Comparison of ENCODE assay signal across 21 cellular contexts in genomic region chr2:240985881-240986786, GRCh38. TPM values are rescaled to one million over a fixed set of nuclear protein-coding genes. Genes with fewer than 3 reads are reported as not detected.
A peak's percentile ranks its signal among the peaks of the same experiment; 100 is the strongest.
DNase-seq lines count a peak whose midpoint lies in the region; ATAC-seq and TF ChIP-seq lines count a peak whose summit lies in the region.
"Had no signal": no experiment of that assay in that cellular context is flagged by ENCODE, and none has a peak within 500 bp of the region (broad histone marks: within the 10 kb centered on the region; RNA-seq: fewer than 3 reads in every experiment).

No MANE protein-coding gene starts in this region.

- no peak overlapping the region for H2BK5ac ChIP-seq in IMR-90 (ENCODE audit: low read depth, low read length, poor library complexity, severe bottlenecking)

- intact Hi-C loops in IMR-90 (cut with micrococcal nuclease) = no loop called here
- intact Hi-C loops in body of pancreas (cut with DNase I) = no loop called here
- intact Hi-C loops in gastrocnemius medialis (cut with DNase I; ENCODE audit: low total_unique reads) = no loop called here

- peak overlapping the region; percentile 67 for H2BK120ac ChIP-seq in IMR-90 (ENCODE audit: low read depth, low read length)

- H4K8ac ChIP-seq in IMR-90 (ENCODE audit: low read depth in 2 of 2, low read length in 2 of 2) = no peak overlapping the region

- peak overlapping the region; percentile 72 for H3K4ac ChIP-seq in IMR-90 (ENCODE audit: low read depth, low read length)

- CTCF ChIA-PET in IMR-90 (lab: Yijun Ruan, JAX) = no interaction called here
- CTCF ChIA-PET in HEK293T (lab: Yijun Ruan, JAX) = no interaction called here

- no peak overlapping the region for H2BK15ac ChIP-seq in IMR-90 (ENCODE audit: low read depth, low read length)

- H3K14ac ChIP-seq in IMR-90 (replicated peaks; ENCODE audit: low read depth, low read length) = no peak overlapping the region

- no TSS peak for BruUV-seq in IMR-90 (replicated peaks; lab: Mats Ljungman, UMichigan)

- POLR2A ChIA-PET in IMR-90 (lab: Charles Lee; ENCODE audit: unreplicated experiment) = no interaction called here
- POLR2A ChIA-PET in HEK293T (lab: Yijun Ruan, JAX) = no interaction called here

- H3K27ac ChIP-seq in IMR-90 (ENCODE audit: insufficient read depth, low read length) (peak overlapping the region; percentile 34; the same call in 1 of the 2 replicates), body of pancreas (peak overlapping the region in 3 of 4 donors; percentile 55 to 74 (median 72)), liver (ENCODE audit: low read depth in 1 of 2, low read length in 2 of 2) (peak overlapping the region; percentile 70 to 82), gastrocnemius medialis (no peak overlapping the region)
- H3K27ac ChIP-seq: HL-60 had no signal

- H3K27me3 ChIP-seq in IMR-90 (ENCODE audit: control insufficient read depth, insufficient read depth, low read length) (peaks cover 7% of the 10 kb centered on the region; the same call in 1 of the 2 replicates), body of pancreas (no peaks in the 10 kb centered on the region), liver (ENCODE audit: control insufficient read depth in 4 of 4, insufficient read depth in 4 of 4, low read length in 3 of 4) (no peaks in the 10 kb centered on the region), gastrocnemius medialis (no peaks in the 10 kb centered on the region)

- H2AK9ac ChIP-seq in IMR-90 (replicated peaks; ENCODE audit: low read depth, low read length, poor library complexity) = no peak overlapping the region

- no peak overlapping the region for H3K56ac ChIP-seq in IMR-90 (ENCODE audit: extremely low read depth, insufficient read depth, low read length)

- H3K9me3 ChIP-seq in IMR-90 (ENCODE audit: control insufficient read depth, insufficient read depth, low read length) (peaks cover 11% of the 10 kb centered on the region), body of pancreas (no peaks in the 10 kb centered on the region), liver (ENCODE audit: control insufficient read depth in 4 of 4, low read length in 3 of 4) (no peaks in the 10 kb centered on the region), gastrocnemius medialis (no peaks in the 10 kb centered on the region)
- H3K9me3 ChIP-seq: thoracic aorta had no signal

- H3K9ac ChIP-seq in IMR-90 (ENCODE audit: low read depth, low read length) (no peak overlapping the region), liver (ENCODE audit: low read depth in 1 of 2, low read length in 2 of 2) (no peak overlapping the region)

- in situ Hi-C loops in IMR-90 (cut with MboI; ENCODE audit: low sequenced_read_pairs) = loop anchor here (5.0 kb wide), 1 partner anchor 69 kb away; no protein-coding TSS in a partner anchor
- in situ Hi-C loops in gastrocnemius medialis (cut with MboI; ENCODE audit: low sequenced_read_pairs in 4 of 4) = no loop called here

- WGBS in IMR-90 (ENCODE audit: extremely low coverage in 2 of 2, insufficient read length in 1 of 2), 2 experiments = 100% methylated on average over 3 of the region's 20 CpGs; no CpG with 5 or more reads in 1 of the 2 experiments
- WGBS in body of pancreas, 2 donors = 70 to 73% methylated on average over 4 to 19 of the region's 20 CpGs
- 42% methylated on average over 20 of the region's 20 CpGs for WGBS in liver

- no peaks in the 10 kb centered on the region for H3K79me1 ChIP-seq in IMR-90 (ENCODE audit: low read depth in 1 of 2, low read length in 2 of 2)

- H4K5ac ChIP-seq in IMR-90 (ENCODE audit: low read depth, low read length) = peak overlapping the region; percentile 5; the same call in 1 of the 2 replicates

- H3K4me1 ChIP-seq in IMR-90 (ENCODE audit: control insufficient read depth, insufficient read depth, low read length) (peaks cover 15% of the 10 kb centered on the region), body of pancreas (peaks cover 30% of the 10 kb centered on the region), liver (ENCODE audit: control insufficient read depth in 4 of 4, insufficient read depth in 4 of 4, low read length in 3 of 4) (peaks cover 28 to 67% (median 55%) of the 10 kb centered on the region in 4 donors), gastrocnemius medialis (peaks cover 19 to 24% of the 10 kb centered on the region in 2 donors)

- TF ChIP-seq CTCF in IMR-90 (conservative IDR thresholded peaks at IDR 0.05; ENCODE audit: low read depth, low read length) = no peak
- no peak for TF ChIP-seq CTCF in body of pancreas (IDR thresholded peaks at IDR 0.05)
- TF ChIP-seq CTCF in liver (IDR thresholded peaks at IDR 0.05; ENCODE audit: low read depth, low read length, missing input control) = no peak
- no peak for TF ChIP-seq CTCF in gastrocnemius medialis (IDR thresholded peaks at IDR 0.05 in 4 of 5, conservative IDR thresholded peaks at IDR 0.05 in 1 of 5)

- H2AFZ ChIP-seq in IMR-90 (replicated peaks; ENCODE audit: low read length, poor library complexity) = no peak overlapping the region

- no peak for TF ChIP-seq RAD21 in IMR-90 (IDR thresholded peaks at IDR 0.05; ENCODE audit: low read length)
- no peak for TF ChIP-seq RAD21 in liver (IDR thresholded peaks at IDR 0.05)

- peak overlapping the region; percentile 0 for H2BK20ac ChIP-seq in IMR-90 (ENCODE audit: low read depth, low read length)

- ATAC-seq in IMR-90 (ENCODE audit: low read depth) (no peak), body of pancreas (no peak), gastrocnemius medialis (no peak), GM18867 (IDR thresholded peaks at IDR 0.05; ENCODE audit: unreplicated experiment) (no peak), HG02852 (IDR thresholded peaks at IDR 0.05; ENCODE audit: unreplicated experiment) (no peak)
- ATAC-seq: esophagus mucosa had no signal

- DNase-seq in IMR-90 (no peak), body of pancreas (peak; percentile 1 to 10 (median 6)), gastrocnemius medialis (peak; percentile 1 to 14), HEK293T (ENCODE audit: extremely low spot score) (no peak), COLO829 (ENCODE audit: low spot score) (no peak)
- DNase-seq: activated CD4-positive, alpha-beta T cell treated with anti-CD3 and anti-CD28 coated beads for 48 hours; activated naive CD4-positive, alpha-beta T cell; DMS53; immature natural killer cell; KG1; NCI-H1092; NCI-H526; occipital lobe; OCI-M1; small intestine had no signal

- no peak overlapping the region for H3K23ac ChIP-seq in IMR-90 (ENCODE audit: low read depth, low read length)

- H3K4me2 ChIP-seq in IMR-90 (ENCODE audit: low read depth, low read length) = no peak overlapping the region

- H3K9me1 ChIP-seq in IMR-90 (ENCODE audit: insufficient read depth, low read length) = no peaks in the 10 kb centered on the region

- peak overlapping the region; percentile 36; the same call in 1 of the 2 replicates for H2AK5ac ChIP-seq in IMR-90 (ENCODE audit: low read depth, low read length)

- H4K91ac ChIP-seq in IMR-90 (ENCODE audit: insufficient read depth, low read depth, low read length) = peak overlapping the region; percentile 67; the same call in 1 of the 2 replicates

- H3K4me3 ChIP-seq in IMR-90 (ENCODE audit: insufficient read depth, low read depth, low read length) = no peak overlapping the region
- H3K4me3 ChIP-seq in body of pancreas = no peak overlapping the region
- H3K4me3 ChIP-seq in liver (ENCODE audit: low read depth in 1 of 3, low read length in 3 of 3) = peak overlapping the region in 2 of 3 donors; percentile 57 to 59
- H3K4me3 ChIP-seq in gastrocnemius medialis = no peak overlapping the region

- dilution Hi-C loops in IMR-90 (cut with HindIII; ENCODE audit: low sequenced_read_pairs, unreplicated experiment) = no loop called here

- peak overlapping the region; percentile 26; the same call in 1 of the 2 replicates for H3K18ac ChIP-seq in IMR-90 (ENCODE audit: low read depth, low read length)

- H4K20me1 ChIP-seq in IMR-90 (ENCODE audit: insufficient read depth, low read length) = no peaks in the 10 kb centered on the region

- no peak for TF ChIP-seq POLR2A in IMR-90 (IDR thresholded peaks at IDR 0.05; ENCODE audit: low read depth, low read length)
- no peak for TF ChIP-seq POLR2A in body of pancreas (IDR thresholded peaks at IDR 0.05)
- no peak for TF ChIP-seq POLR2A in gastrocnemius medialis (IDR thresholded peaks at IDR 0.05)

- no peaks in the 10 kb centered on the region for H3K36me3 ChIP-seq in IMR-90 (ENCODE audit: control insufficient read depth, insufficient read depth, low read length)
- H3K36me3 ChIP-seq in body of pancreas (replicated peaks in 1 of 2; ENCODE audit: insufficient read depth in 1 of 2, low read depth in 2 of 2) = no peaks in the 10 kb centered on the region
- H3K36me3 ChIP-seq in liver (ENCODE audit: control insufficient read depth in 4 of 4, insufficient read depth in 3 of 4, low read depth in 1 of 4, low read length in 3 of 4) = no peaks in the 10 kb centered on the region
- no peaks in the 10 kb centered on the region for H3K36me3 ChIP-seq in gastrocnemius medialis
- H3K36me3 ChIP-seq: thoracic aorta had no signal

TF ChIP-seq in IMR-90, 13 proteins besides CTCF, POLR2A, EP300 and RAD21:
- TF ChIP-seq NFE2L2 (IDR thresholded peaks at IDR 0.05; ENCODE audit: low read depth, low read length) (no peak), MAFK (IDR thresholded peaks at IDR 0.05; ENCODE audit: low read depth, low read length) (no peak), CHD1 (IDR thresholded peaks at IDR 0.05; ENCODE audit: low read depth, low read length) (no peak), MXI1 (IDR thresholded peaks at IDR 0.05; ENCODE audit: borderline replicate concordance, low read depth, low read length) (no peak)

TF ChIP-seq in liver, 16 proteins besides CTCF, POLR2A, EP300 and RAD21 (continues in another document):
- TF ChIP-seq MAX (IDR thresholded peaks at IDR 0.05) (no peak), SP1 (IDR thresholded peaks at IDR 0.05) (peak; percentile 56), TAF1 (conservative IDR thresholded peaks at IDR 0.05) (peak; percentile 79), JUND (IDR thresholded peaks at IDR 0.05) (no peak), YY1 (IDR thresholded peaks at IDR 0.05) (no peak)

TF ChIP-seq in HEK293T, 16 proteins besides CTCF, POLR2A, EP300 and RAD21 (continues in another document):
- TF ChIP-seq TARDBP (IDR thresholded peaks at IDR 0.05) (no peak), SUZ12 (IDR thresholded peaks at IDR 0.05) (no peak), CTBP1 (IDR thresholded peaks at IDR 0.05; ENCODE audit: borderline replicate concordance) (no peak), L3MBTL2 (conservative IDR thresholded peaks at IDR 0.05) (no peak), ZNF384 (IDR thresholded peaks at IDR 0.05) (no peak), FOXK2 (IDR thresholded peaks at IDR 0.05) (no peak), NFRKB (IDR thresholded peaks at IDR 0.05) (no peak), FOXA1 (IDR thresholded peaks at IDR 0.05) (no peak)

RNA-seq across cellular contexts. Expression of gene SNED1, which starts 12.3 kb away (rescaled TPM):
- total RNA-seq in IMR-90 (2012; rRNA removed) (1.1 and 1.4 TPM in 2 replicates), body of pancreas (10 to 100 TPM; 13.5 to 33.0 TPM), liver (10 to 100 TPM in 1 of 2 donors, under 1 TPM in 1; 0.65 to 18.1 TPM), gastrocnemius medialis (10 to 100 TPM; 16.4 to 56.2 (median 43.5) TPM)
- polyA plus RNA-seq in IMR-90 (2012; rRNA removed) (3.4 and 3.7 TPM in 2 replicates), liver (1 to 10 TPM; 2.6 to 3.0 TPM)
- 1.3 and 3.9 TPM in 2 replicates for polyA plus RNA-seq in IMR-90 (2012; cell fraction: cytosol; rRNA removed)
- 6.6 and 15.0 TPM in 2 replicates for polyA plus RNA-seq in IMR-90 (2012; cell fraction: nucleus; rRNA removed; ENCODE audit: low replicate concordance)

Comparison
In these comparisons a context has a peak if more than half of its experiments do, and no peak if none do; other contexts are left out.
1. DNase-seq: peak in body of pancreas (4 of 4) and gastrocnemius medialis (2 of 2); none in IMR-90 (single experiment), HEK293T (single experiment) and COLO829 (single experiment).
2. H3K27ac ChIP-seq: peak in IMR-90 (single experiment), body of pancreas (3 of 4) and liver (2 of 2); none in gastrocnemius medialis (0 of 4).
3. H3K4me3 ChIP-seq: peak in liver (2 of 3); none in IMR-90 (single experiment), body of pancreas (0 of 2) and gastrocnemius medialis (0 of 4).